ENCODE assay signal across 12 cellular contexts in the genomic region with DNA sequence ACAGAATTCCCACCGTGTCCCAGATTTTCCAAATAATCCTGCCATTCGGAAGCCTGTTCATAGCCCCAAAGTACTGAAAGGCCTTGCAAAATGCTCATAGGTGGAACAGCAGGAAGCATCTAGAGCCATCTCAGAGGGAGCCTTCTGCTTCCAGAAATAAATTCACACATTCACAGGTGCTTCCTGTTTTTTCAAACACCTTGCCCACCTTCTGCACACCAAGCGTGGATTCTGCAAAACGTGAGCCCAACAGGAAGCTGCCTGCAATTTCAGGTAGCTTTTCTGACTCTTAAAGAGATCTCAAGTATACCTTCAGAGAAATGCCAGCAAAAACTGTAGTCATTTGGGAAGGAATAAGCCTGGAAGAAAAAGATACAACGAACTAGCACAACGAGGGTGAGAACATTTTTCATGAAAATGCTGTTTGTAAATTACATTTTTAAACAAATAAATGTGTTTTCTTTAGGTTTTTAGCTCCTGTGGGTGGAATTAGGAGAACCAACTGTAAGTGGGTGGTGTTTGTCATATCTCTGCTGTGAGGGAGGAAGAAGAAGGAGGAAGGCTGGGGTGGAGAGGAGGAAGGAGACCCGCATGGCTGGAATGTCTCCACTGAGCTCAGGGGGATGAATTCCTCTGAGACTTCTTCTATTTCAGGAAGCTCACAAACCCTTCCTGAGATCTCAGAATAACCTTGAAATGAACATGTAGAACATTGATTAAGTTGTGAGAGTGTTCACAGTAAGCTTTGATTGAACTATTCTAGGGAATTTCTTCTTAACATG. TPM values are rescaled to one million over a fixed set of nuclear protein-coding genes. Genes with fewer than 3 reads are reported as not detected.
DNase-seq lines count a peak whose midpoint lies in the region; ATAC-seq and TF ChIP-seq lines count a peak whose summit lies in the region.
"Had no signal": no experiment of that assay in that cellular context is flagged by ENCODE, and none has a peak within 500 bp of the region (broad histone marks: within the 10 kb centered on the region; RNA-seq: fewer than 3 reads in every experiment).

A gene (plus strand): TSS at position 264 of the 782 bp plus-strand sequence.

- no peak within 1 kb of the TSS for H3K9ac ChIP-seq in SK-N-SH

- H3K4me2 ChIP-seq in SK-N-SH, result no peak within 1 kb of the TSS

- no peaks in the 10 kb centered on the region for H3K36me3 ChIP-seq in CD8-positive, alpha-beta memory T cell (ENCODE audit: insufficient read depth, low read length)
- no peaks in the 10 kb centered on the region for H3K36me3 ChIP-seq in SK-N-SH (replicated peaks in 1 of 2; ENCODE audit: control insufficient read depth in 1 of 2, insufficient read depth in 2 of 2, low read length in 1 of 2)
- H3K36me3 ChIP-seq in heart right ventricle, result no peaks in the 10 kb centered on the region

- H3K9me2 ChIP-seq in SK-N-SH, result no peaks in the 10 kb centered on the region

- no peaks in the 10 kb centered on the region for H3F3A ChIP-seq in SK-N-SH (replicated peaks; ENCODE audit: insufficient read depth)

- TF ChIP-seq RAD21 in SK-N-SH (IDR thresholded peaks at IDR 0.05; ENCODE audit: low read length), result no peak

- no peaks in the 10 kb centered on the region for H4K20me1 ChIP-seq in SK-N-SH (ENCODE audit: insufficient read depth)

- POLR2A ChIA-PET in CD8-positive, alpha-beta memory T cell (lab: Charles Lee), result interaction anchor here (0.8 to 1.1 kb wide), 2 partner anchors 9 to 818 kb away, joined by 4 read pairs; a partner anchor contains a TSS
- POLR2A ChIA-PET in HEK293T (lab: Yijun Ruan, JAX) (no interaction called here), SK-N-SH (lab: Yijun Ruan, JAX) (no interaction called here)

- H3K36me3 Mint-ChIP-seq in CD8-positive, alpha-beta memory T cell, result peaks cover 3 to 11% (median 3%) of the 10 kb centered on the region in 3 donors
- H3K36me3 Mint-ChIP-seq in activated T-helper 1 cell treated with anti-CD3 and anti-CD28 coated beads, Interleukin-12 subunit alpha, Interleukin-12 subunit beta, Interleukin-2, Interleukin-4 antibody, amounts not matched to agents 30 ng/mL and 10 ng/mL and 1 ng/mL, durations not matched to agents 14 hours and 24 hours and 36 hours (ENCODE audit: low read depth), result peaks cover 13% of the 10 kb centered on the region

- no peaks in the 10 kb centered on the region for H3K27me3 Mint-ChIP-seq in CD8-positive, alpha-beta memory T cell
- H3K27me3 Mint-ChIP-seq in activated T-helper 1 cell treated with anti-CD3 and anti-CD28 coated beads, Interleukin-12 subunit alpha, Interleukin-12 subunit beta, Interleukin-2, Interleukin-4 antibody, amounts not matched to agents 30 ng/mL and 10 ng/mL and 1 ng/mL, durations not matched to agents 14 hours and 24 hours and 36 hours (ENCODE audit: insufficient read depth), result no peaks in the 10 kb centered on the region

- no peak within 1 kb of the TSS for H2AFZ ChIP-seq in SK-N-SH (ENCODE audit: low read depth)

- ATAC-seq in GM19351 (IDR thresholded peaks at IDR 0.05; ENCODE audit: unreplicated experiment) (peak; percentile 38), HG03135 (IDR thresholded peaks at IDR 0.05; ENCODE audit: unreplicated experiment) (peak; percentile 35), heart right ventricle (no peak)

- peaks cover 61 to 72% (median 69%) of the 10 kb centered on the region in 3 donors for H3K4me1 Mint-ChIP-seq in CD8-positive, alpha-beta memory T cell
- peaks cover 69% of the 10 kb centered on the region for H3K4me1 Mint-ChIP-seq in activated T-helper 1 cell treated with anti-CD3 and anti-CD28 coated beads, Interleukin-12 subunit alpha, Interleukin-12 subunit beta, Interleukin-2, Interleukin-4 antibody, amounts not matched to agents 30 ng/mL and 10 ng/mL and 1 ng/mL, durations not matched to agents 14 hours and 24 hours and 36 hours (ENCODE audit: low read depth)

- H3K9me3 Mint-ChIP-seq in CD8-positive, alpha-beta memory T cell, result peaks cover 0 to 5% (median 0%) of the 10 kb centered on the region in 5 donors
- peaks cover 34% of the 10 kb centered on the region for H3K9me3 Mint-ChIP-seq in activated T-helper 1 cell treated with anti-CD3 and anti-CD28 coated beads, Interleukin-12 subunit alpha, Interleukin-12 subunit beta, Interleukin-2, Interleukin-4 antibody, amounts not matched to agents 30 ng/mL and 10 ng/mL and 1 ng/mL, durations not matched to agents 14 hours and 24 hours and 36 hours
- H3K9me3 Mint-ChIP-seq: HFFc6 had no signal

- DNase-seq in CD8-positive, alpha-beta memory T cell, result peak in 4 of 5 donors; percentile 4 to 60 (median 34)
- peak; percentile 12 for DNase-seq in activated T-helper 1 cell treated with anti-CD3 and anti-CD28 coated beads, Interleukin-12 subunit alpha, Interleukin-12 subunit beta, Interleukin-2, Interleukin-4 antibody, amounts not matched to agents 30 ng/mL and 10 ng/mL and 1 ng/mL, durations not matched to agents 14 hours and 24 hours and 36 hours (ENCODE audit: low spot score)
- no peak for DNase-seq in HEK293T (ENCODE audit: extremely low spot score)
- DNase-seq in DMS79 (lab: John Stamatoyannopoulos, UW), result no peak
- no peak for DNase-seq in SK-N-SH
- no peak for DNase-seq in heart right ventricle
- DNase-seq: DMS53, HFFc6, Right ventricle myocardium superior had no signal

- peak within 1 kb of the TSS; percentile 38 for H3K4me3 ChIP-seq in CD8-positive, alpha-beta memory T cell (ENCODE audit: low read length)
- no peak within 1 kb of the TSS for H3K4me3 ChIP-seq in SK-N-SH (ENCODE audit: low read depth in 2 of 2, low read length in 1 of 2)
- peak within 1 kb of the TSS in 1 of 10 donors; percentile 26 for H3K4me3 ChIP-seq in heart right ventricle

- intact Hi-C loops in activated T-helper 1 cell treated with anti-CD3 and anti-CD28 coated beads, Interleukin-12 subunit alpha, Interleukin-12 subunit beta, Interleukin-2, Interleukin-4 antibody, amounts not matched to agents 30 ng/mL and 10 ng/mL and 1 ng/mL, durations not matched to agents 14 hours and 24 hours and 36 hours (cut with micrococcal nuclease), result loop anchor here (2.0 kb wide), 2 partner anchors 291 to 543 kb away; no protein-coding TSS in a partner anchor
- intact Hi-C loops in heart right ventricle (cut with DNase I), result no loop called here

- TF ChIP-seq CTCF in SK-N-SH (IDR thresholded peaks at IDR 0.05) (no peak), heart right ventricle (IDR thresholded peaks at IDR 0.05) (no peak)

- no peaks in the 10 kb centered on the region for H3K9me3 ChIP-seq in CD8-positive, alpha-beta memory T cell (ENCODE audit: low read length)
- H3K9me3 ChIP-seq in SK-N-SH (no peaks in the 10 kb centered on the region), heart right ventricle (no peaks in the 10 kb centered on the region)

- CTCF ChIA-PET in CD8-positive, alpha-beta memory T cell (lab: Charles Lee), result interaction anchor here (0.7 to 1.8 kb wide), 4 partner anchors 12 to 633 kb away, joined by 3 to 6 read pairs (median 3); no protein-coding TSS in a partner anchor
- CTCF ChIA-PET in HEK293T (lab: Yijun Ruan, JAX), result no interaction called here
- CTCF ChIA-PET in SK-N-SH (lab: Yijun Ruan, JAX), result no interaction called here

- peak within 1 kb of the TSS; percentile 80 to 92 (median 91) for H3K27ac Mint-ChIP-seq in CD8-positive, alpha-beta memory T cell
- peak within 1 kb of the TSS; percentile 71 for H3K27ac Mint-ChIP-seq in activated T-helper 1 cell treated with anti-CD3 and anti-CD28 coated beads, Interleukin-12 subunit alpha, Interleukin-12 subunit beta, Interleukin-2, Interleukin-4 antibody, amounts not matched to agents 30 ng/mL and 10 ng/mL and 1 ng/mL, durations not matched to agents 14 hours and 24 hours and 36 hours
- H3K27ac Mint-ChIP-seq: HFFc6 had no signal

- WGBS in SK-N-SH (ENCODE audit: low lambda C conversion rate), result 84% methylated on average over 7 of the region's 7 CpGs
- 47 to 57% methylated on average over 7 of the region's 7 CpGs for WGBS in heart right ventricle, 2 donors

- H3K27ac ChIP-seq in CD8-positive, alpha-beta memory T cell (ENCODE audit: low read depth, low read length), result peak within 1 kb of the TSS; percentile 38
- H3K27ac ChIP-seq in SK-N-SH (ENCODE audit: low read depth in 2 of 2, low read length in 1 of 2) (no peak within 1 kb of the TSS), heart right ventricle (peak within 1 kb of the TSS in 1 of 10 donors; percentile 63)

- H3K27me3 ChIP-seq in CD8-positive, alpha-beta memory T cell (ENCODE audit: insufficient read depth, low read length, poor library complexity, severe bottlenecking), result no peaks in the 10 kb centered on the region
- H3K27me3 ChIP-seq in SK-N-SH (ENCODE audit: insufficient read depth) (no peaks in the 10 kb centered on the region), heart right ventricle (peaks cover 0 to 6% (median 0%) of the 10 kb centered on the region in 7 donors)

- H3K4me1 ChIP-seq in CD8-positive, alpha-beta memory T cell (ENCODE audit: insufficient read depth, low read length), result peaks cover 34% of the 10 kb centered on the region
- H3K4me1 ChIP-seq in SK-N-SH (ENCODE audit: control insufficient read depth in 1 of 2, insufficient read depth in 2 of 2, low read depth in 1 of 2, low read length in 1 of 2) (no peaks in the 10 kb centered on the region; a peak in 2 of 4 replicates), heart right ventricle (no peaks in the 10 kb centered on the region)

- H3K4me3 Mint-ChIP-seq in CD8-positive, alpha-beta memory T cell, result peak within 1 kb of the TSS; percentile 87 to 91 (median 90)
- H3K4me3 Mint-ChIP-seq in activated T-helper 1 cell treated with anti-CD3 and anti-CD28 coated beads, Interleukin-12 subunit alpha, Interleukin-12 subunit beta, Interleukin-2, Interleukin-4 antibody, amounts not matched to agents 30 ng/mL and 10 ng/mL and 1 ng/mL, durations not matched to agents 14 hours and 24 hours and 36 hours, result peak within 1 kb of the TSS; percentile 81
- H3K4me3 Mint-ChIP-seq: HFFc6 had no signal

- H3K79me2 ChIP-seq in SK-N-SH (ENCODE audit: insufficient read depth), result no peaks in the 10 kb centered on the region

- TF ChIP-seq EP300 in SK-N-SH (IDR thresholded peaks at IDR 0.05; ENCODE audit: borderline replicate concordance in 1 of 2, low read depth in 1 of 2, low read length in 1 of 2), result no peak

TF ChIP-seq in HEK293T, 16 proteins besides CTCF, POLR2A, EP300 and RAD21:
- TF ChIP-seq SUZ12 (IDR thresholded peaks at IDR 0.05), result no peak

TF ChIP-seq in SK-N-SH, 30 proteins besides CTCF, POLR2A, EP300 and RAD21 (continues in another document):
- TF ChIP-seq, protein P1, sequence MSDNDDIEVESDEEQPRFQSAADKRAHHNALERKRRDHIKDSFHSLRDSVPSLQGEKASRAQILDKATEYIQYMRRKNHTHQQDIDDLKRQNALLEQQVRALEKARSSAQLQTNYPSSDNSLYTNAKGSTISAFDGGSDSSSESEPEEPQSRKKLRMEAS (IDR thresholded peaks at IDR 0.05; ENCODE audit: low read depth), result no peak

RNA-seq across cellular contexts. Expression of the gene that starts here (rescaled TPM):
- total RNA-seq in CD8-positive, alpha-beta memory T cell, result 1 to 10 TPM in 1 of 2 experiments, under 1 TPM in 1; 0.95 to 1.6 TPM
- 35.4 TPM for polyA plus RNA-seq in CD8-positive, alpha-beta memory T cell
- total RNA-seq in activated T-helper 1 cell treated with anti-CD3 and anti-CD28 coated beads, Interleukin-12 subunit alpha, Interleukin-12 subunit beta, Interleukin-2, Interleukin-4 antibody, amounts not matched to agents 30 ng/mL and 10 ng/mL and 1 ng/mL, durations not matched to agents 14 hours and 24 hours and 36 hours, result 0.41 and 0.83 TPM in 2 replicates
- polyA plus RNA-seq in SK-N-SH (2012; rRNA removed) (not detected in 2 replicates), heart right ventricle (under 1 TPM in 1 of 2 donors, not detected in 1; 0.37 TPM)
- 0.01 TPM in 1 of 2 replicates, not detected in the other for polyA plus RNA-seq in SK-N-SH (2012; cell fraction: cytosol; rRNA removed)
- not detected in 2 replicates for polyA plus RNA-seq in SK-N-SH (2012; cell fraction: nucleus; rRNA removed)
- total RNA-seq in heart right ventricle, result 1 to 10 TPM in 2 of 10 donors, under 1 TPM in 5, not detected in 3; 0.13 to 1.7 (median 0.46) TPM
- total RNA-seq: HFFc6, MCF 10A, Right ventricle myocardium superior had no signal

Comparison
In these comparisons a context has a peak if more than half of its experiments do, and no peak if none do; other contexts are left out.
1. RNA of the gene that starts here (polyA plus RNA-seq): 35.4 TPM in CD8-positive, alpha-beta memory T cell (single experiment); 0.37 TPM in heart right ventricle and 0.01 TPM in SK-N-SH; every median in the first group is over 10 times any median in the second.
2. Peak in DNase-seq in activated T-helper 1 cell treated with anti-CD3 and anti-CD28 coated beads, Interleukin-12 subunit alpha, Interleukin-12 subunit beta, Interleukin-2, Interleukin-4 antibody, amounts not matched to agents 30 ng/mL and 10 ng/mL and 1 ng/mL, durations not matched to agents 14 hours and 24 hours and 36 hours; RNA of the gene not detected or under 1 TPM.
3. DNase-seq: peak in CD8-positive, alpha-beta memory T cell (4 of 5); none in HEK293T (single experiment), DMS79 (single experiment), SK-N-SH (single experiment) and heart right ventricle (0 of 2).
4. ATAC-seq: peak in GM19351 (single experiment) and HG03135 (single experiment); none in heart right ventricle (0 of 8).